10 cellular contexts compared by ENCODE assay signal in genomic region chr3:124791639-124792111, GRCh38.
A peak's percentile ranks its signal among the peaks of the same experiment; 100 is the strongest.
DNase-seq lines count a peak whose midpoint lies in the region; ATAC-seq and TF ChIP-seq lines count a peak whose summit lies in the region.
"Had no signal": no experiment of that assay in that cellular context is flagged by ENCODE, and none has a peak within 500 bp of the region (broad histone marks: within the 10 kb centered on the region; RNA-seq: fewer than 3 reads in every experiment).

No MANE protein-coding gene starts in this region.

- peak overlapping the region; percentile 71 for H3K27ac ChIP-seq in left ventricle myocardium inferior (replicated peaks)

- DNase-seq in GOT3 (lab: John Stamatoyannopoulos, UW): peak; percentile 35
- peak; percentile 96 for DNase-seq in amniotic epithelial cell (ENCODE audit: low read depth)
- peak; percentile 45 for DNase-seq in left ventricle myocardium inferior
- peak; percentile 82 for DNase-seq in smooth muscle cell of the brain vasculature (ENCODE audit: low read depth, low spot score)
- no peak for DNase-seq in NCI-H1694 treated with DMSO at 0.1 percent for 48 hours (lab: John Stamatoyannopoulos, UW)
- DNase-seq: activated CD4-positive, alpha-beta T cell treated with anti-CD3 and anti-CD28 coated beads for 1 hour; NCI-H1930 had no signal

- no peak for TF ChIP-seq CTCF in left ventricle myocardium inferior (IDR thresholded peaks at IDR 0.05; ENCODE audit: borderline replicate concordance)

- H3K27me3 ChIP-seq in left ventricle myocardium inferior (ENCODE audit: low read depth): no peaks in the 10 kb centered on the region

- peaks cover 63% of the 10 kb centered on the region for H3K4me1 ChIP-seq in left ventricle myocardium inferior

- intact Hi-C loops in left ventricle myocardium inferior (cut with micrococcal nuclease): no loop called here

- no peaks in the 10 kb centered on the region for H3K9me3 ChIP-seq in left ventricle myocardium inferior (replicated peaks)

- ATAC-seq in HG02840 (IDR thresholded peaks at IDR 0.05; ENCODE audit: low FRiP score, unreplicated experiment) (no peak), HG03469 (IDR thresholded peaks at IDR 0.05; ENCODE audit: unreplicated experiment) (no peak), GM19467 (IDR thresholded peaks at IDR 0.05; ENCODE audit: unreplicated experiment) (no peak)

- H3K4me3 ChIP-seq in left ventricle myocardium inferior: no peak overlapping the region

- H3K36me3 ChIP-seq in left ventricle myocardium inferior: peaks cover 32% of the 10 kb centered on the region
